ENCODE assay signal across 20 cellular contexts in the genomic region with DNA sequence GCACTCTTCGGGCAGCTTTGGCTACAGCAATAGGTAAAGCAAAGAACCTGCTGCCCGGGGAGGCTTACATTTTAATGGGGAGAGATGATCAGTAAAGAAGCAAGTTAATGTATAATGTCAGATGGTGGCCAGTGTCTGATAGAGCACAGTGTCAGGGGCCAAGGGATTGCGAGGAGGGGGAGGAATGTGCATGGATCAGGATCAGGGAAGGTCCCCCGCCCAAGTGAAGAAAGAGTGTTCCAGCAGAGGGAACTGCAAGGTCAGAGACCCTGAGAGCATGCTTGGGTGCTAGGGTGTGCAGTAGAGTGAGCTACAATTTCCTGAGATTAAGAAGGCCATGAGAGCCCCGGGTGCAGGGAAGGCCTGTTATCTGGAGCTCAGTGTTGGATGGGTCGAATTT. TPM values are rescaled to one million over a fixed set of nuclear protein-coding genes. Genes with fewer than 3 reads are reported as not detected.
DNase-seq lines count a peak whose midpoint lies in the region; ATAC-seq and TF ChIP-seq lines count a peak whose summit lies in the region.
"Had no signal": no experiment of that assay in that cellular context is flagged by ENCODE, and none has a peak within 500 bp of the region (broad histone marks: within the 10 kb centered on the region; RNA-seq: fewer than 3 reads in every experiment).

No MANE protein-coding gene starts in this region.

- H3K27me3 ChIP-seq in heart right ventricle = no peaks in the 10 kb centered on the region
- H3K27me3 ChIP-seq in esophagus muscularis mucosa = no peaks in the 10 kb centered on the region
- H3K27me3 ChIP-seq in uterus = no peaks in the 10 kb centered on the region

- no peak overlapping the region for H3K4me3 Mint-ChIP-seq in nephron progenitor cell
- H3K4me3 Mint-ChIP-seq in activated CD4-positive, alpha-beta T cell treated with anti-CD3 and anti-CD28 coated beads, Interleukin-2, amount 10 ng/mL, durations not matched to agents 24 days and 14 days = no peak overlapping the region
- H3K4me3 Mint-ChIP-seq: CD8-positive, alpha-beta memory T cell had no signal

- TF ChIP-seq CTCF in heart right ventricle (IDR thresholded peaks at IDR 0.05) (no peak), esophagus muscularis mucosa (IDR thresholded peaks at IDR 0.05) (no peak), nephron progenitor cell (IDR thresholded peaks at IDR 0.05) (no peak), uterus (IDR thresholded peaks at IDR 0.05) (no peak)

- H3K27ac ChIP-seq in heart right ventricle (peak overlapping the region in 6 of 10 donors; percentile 15 to 82 (median 72)), esophagus muscularis mucosa (replicated peaks in 1 of 4) (peak overlapping the region; percentile 49 to 83 (median 72)), uterus (peak overlapping the region; percentile 80 to 82)

- no peaks in the 10 kb centered on the region for H3K36me3 Mint-ChIP-seq in nephron progenitor cell (ENCODE audit: low read depth)
- no peaks in the 10 kb centered on the region for H3K36me3 Mint-ChIP-seq in activated CD4-positive, alpha-beta T cell treated with anti-CD3 and anti-CD28 coated beads, Interleukin-2, amount 10 ng/mL, durations not matched to agents 24 days and 14 days (ENCODE audit: low read depth)
- H3K36me3 Mint-ChIP-seq: CD8-positive, alpha-beta memory T cell had no signal

- peaks cover 40% of the 10 kb centered on the region for H3K4me1 Mint-ChIP-seq in nephron progenitor cell
- H3K4me1 Mint-ChIP-seq in activated CD4-positive, alpha-beta T cell treated with anti-CD3 and anti-CD28 coated beads, Interleukin-2, amount 10 ng/mL, durations not matched to agents 24 days and 14 days = no peaks in the 10 kb centered on the region
- H3K4me1 Mint-ChIP-seq: CD8-positive, alpha-beta memory T cell had no signal

- H3K27me3 Mint-ChIP-seq in nephron progenitor cell (ENCODE audit: low read depth, poor library complexity) = peaks cover 6% of the 10 kb centered on the region
- no peaks in the 10 kb centered on the region for H3K27me3 Mint-ChIP-seq in activated CD4-positive, alpha-beta T cell treated with anti-CD3 and anti-CD28 coated beads, Interleukin-2, amount 10 ng/mL, durations not matched to agents 24 days and 14 days

- H3K27ac Mint-ChIP-seq in nephron progenitor cell = peak overlapping the region; percentile 1
- H3K27ac Mint-ChIP-seq in activated CD4-positive, alpha-beta T cell treated with anti-CD3 and anti-CD28 coated beads, Interleukin-2, amount 10 ng/mL, durations not matched to agents 24 days and 14 days = no peak overlapping the region

- H3K9me3 ChIP-seq in heart right ventricle = no peaks in the 10 kb centered on the region
- H3K9me3 ChIP-seq in esophagus muscularis mucosa = no peaks in the 10 kb centered on the region
- H3K9me3 ChIP-seq in uterus = no peaks in the 10 kb centered on the region

- DNase-seq in heart right ventricle = no peak
- no peak for DNase-seq in Right ventricle myocardium inferior (ENCODE audit: missing footprints)
- no peak for DNase-seq in esophagus muscularis mucosa (ENCODE audit: extremely low spot score)
- DNase-seq in nephron progenitor cell = no peak
- no peak for DNase-seq in uterus
- DNase-seq in activated CD4-positive, alpha-beta T cell treated with anti-CD3 and anti-CD28 coated beads, Interleukin-2, amount 10 ng/mL, durations not matched to agents 24 days and 14 days = no peak
- DNase-seq in mesenteric fat pad (ENCODE audit: low spot score) = no peak
- DNase-seq: CD8-positive, alpha-beta memory T cell; GOT3; KBM-7; MV-4-11; NCI-H1417; NCI-H187; NCI-H2107; NCI-H510A treated with DMSO at 0.1 percent for 48 hours; NCI-H774; SHP77 had no signal

- H3K4me1 ChIP-seq in heart right ventricle (peaks cover 54 to 100% (median 94%) of the 10 kb centered on the region in 9 donors), esophagus muscularis mucosa (peaks cover 94 to 100% (median 98%) of the 10 kb centered on the region in 4 donors), uterus (peaks cover 16 to 19% of the 10 kb centered on the region in 2 donors)

- H3K36me3 ChIP-seq in heart right ventricle (peaks cover 0 to 32% (median 0%) of the 10 kb centered on the region in 9 donors), esophagus muscularis mucosa (peaks cover 0 to 72% (median 20%) of the 10 kb centered on the region in 4 donors), uterus (no peaks in the 10 kb centered on the region)

- H3K4me3 ChIP-seq in heart right ventricle (no peak overlapping the region), esophagus muscularis mucosa (no peak overlapping the region), uterus (no peak overlapping the region)

- TF ChIP-seq EP300 in esophagus muscularis mucosa (IDR thresholded peaks at IDR 0.05) = no peak

- intact Hi-C loops in heart right ventricle (cut with DNase I) (loop anchor here in 2 of 10 donors (5.0 to 10.0 kb wide), 3 partner anchors 114 to 144 kb away; no protein-coding TSS in a partner anchor), Right ventricle myocardium inferior (cut with DNase I) (loop anchor here (10.0 kb wide), 1 partner anchor 144 kb away; no protein-coding TSS in a partner anchor), esophagus muscularis mucosa (cut with DNase I) (no loop called here), uterus (cut with DNase I; ENCODE audit: low total_unique reads) (no loop called here)
- intact Hi-C loops in activated CD4-positive, alpha-beta T cell treated with anti-CD3 and anti-CD28 coated beads, Interleukin-2, amount 10 ng/mL, durations not matched to agents 24 days and 14 days (cut with micrococcal nuclease) = no loop called here

- H3K9me3 Mint-ChIP-seq in nephron progenitor cell = no peaks in the 10 kb centered on the region
- no peaks in the 10 kb centered on the region for H3K9me3 Mint-ChIP-seq in activated CD4-positive, alpha-beta T cell treated with anti-CD3 and anti-CD28 coated beads, Interleukin-2, amount 10 ng/mL, durations not matched to agents 24 days and 14 days

- TF ChIP-seq POLR2A in esophagus muscularis mucosa (IDR thresholded peaks at IDR 0.05; ENCODE audit: low read depth) (no peak), uterus (IDR thresholded peaks at IDR 0.05) (no peak)

- ATAC-seq in heart right ventricle (no peak), Right ventricle myocardium inferior (no peak), GM19023 (IDR thresholded peaks at IDR 0.05; ENCODE audit: unreplicated experiment) (no peak)
- ATAC-seq: HepG2 had no signal

- 63 to 73% methylated on average over 6 of the region's 6 CpGs for WGBS in heart right ventricle, 2 donors
- 65% methylated on average over 6 of the region's 6 CpGs for WGBS in esophagus muscularis mucosa

RNA-seq across cellular contexts. Expression of gene TIMP3, which starts 39.7 kb away (rescaled TPM):
- total RNA-seq in heart right ventricle (100 to 1,000 TPM in 9 of 10 donors, 10 to 100 TPM in 1; 91.9 to 380 (median 166) TPM), Right ventricle myocardium inferior (288 TPM), esophagus muscularis mucosa (100 to 1,000 TPM; 566 to 898 (median 683) TPM), uterus (100 to 1,000 TPM; 192 to 702 (median 423) TPM), mesenteric fat pad (493 TPM)
- polyA plus RNA-seq in heart right ventricle = 100 to 1,000 TPM; 134 to 173 TPM
- not detected in 2 replicates for total RNA-seq in activated CD4-positive, alpha-beta T cell treated with anti-CD3 and anti-CD28 coated beads, Interleukin-2, amount 10 ng/mL, durations not matched to agents 24 days and 14 days
- total RNA-seq: OCI-LY7 had no signal
- polyA plus RNA-seq: CD8-positive, alpha-beta memory T cell had no signal

Comparison
In these comparisons a context has a peak if more than half of its experiments do, and no peak if none do; other contexts are left out.
1. RNA of gene TIMP3, which starts 39.7 kb away (total RNA-seq): 566 to 898 TPM in esophagus muscularis mucosa, 192 to 702 TPM in uterus, 493 TPM in mesenteric fat pad (single experiment), 288 TPM in Right ventricle myocardium inferior (single experiment) and 91.9 to 380 TPM in heart right ventricle; not detected in activated CD4-positive, alpha-beta T cell treated with anti-CD3 and anti-CD28 coated beads, Interleukin-2, amount 10 ng/mL, durations not matched to agents 24 days and 14 days; every median in the first group is over 10 times any median in the second.
2. Peak in every context shown above with its lines, with median percentiles within 50 percentile points of each other: H3K27ac ChIP-seq.